18 cellular contexts compared by ENCODE assay signal in genomic region chr12:19852100-19852855, GRCh38.
DNase-seq lines count a peak whose midpoint lies in the region; ATAC-seq and TF ChIP-seq lines count a peak whose summit lies in the region.
"Had no signal": no experiment of that assay in that cellular context is flagged by ENCODE, and none has a peak within 500 bp of the region (broad histone marks: within the 10 kb centered on the region; RNA-seq: fewer than 3 reads in every experiment).

No MANE protein-coding gene starts in this region.

- 65 to 78% methylated on average over 5 of the region's 5 CpGs for WGBS in heart right ventricle, 2 donors

- no peaks in the 10 kb centered on the region for H3K79me2 ChIP-seq in neural progenitor cell (ENCODE audit: low read depth)

- H3K36me3 Mint-ChIP-seq in chondrocyte (ENCODE audit: low read depth) = no peaks in the 10 kb centered on the region
- H3K36me3 Mint-ChIP-seq in neural progenitor cell = peaks cover 4% of the 10 kb centered on the region

- H2AFZ ChIP-seq in neural progenitor cell (replicated peaks) = no peak overlapping the region

- H3K4me3 ChIP-seq in neural progenitor cell (no peak overlapping the region), heart right ventricle (no peak overlapping the region)

- DNase-seq in A172 (ENCODE audit: low spot score) = peak; percentile 7
- DNase-seq in M059J (ENCODE audit: low read depth) = peak; percentile 78
- DNase-seq in chondrocyte (ENCODE audit: low spot score) = no peak
- DNase-seq in neural progenitor cell (ENCODE audit: low spot score) = no peak
- DNase-seq in T-helper 2 cell = no peak
- no peak for DNase-seq in heart right ventricle
- DNase-seq: C1 segment of cervical spinal cord, DND-41, GF-D8, H9, MV-4-11, NCI-H1417, NCI-H187 treated with DMSO at 0.1 percent for 48 hours, NCI-H446, NCI-H69 had no signal

- H3K9me3 Mint-ChIP-seq in chondrocyte (ENCODE audit: low read depth) (peaks cover 18% of the 10 kb centered on the region), neural progenitor cell (peaks cover 22% of the 10 kb centered on the region)

- H3F3A ChIP-seq in neural progenitor cell (ENCODE audit: low read depth) = no peaks in the 10 kb centered on the region

- H3K4me3 Mint-ChIP-seq in chondrocyte (ENCODE audit: unreplicated experiment) = no peak overlapping the region
- no peak overlapping the region for H3K4me3 Mint-ChIP-seq in neural progenitor cell
- H3K4me3 Mint-ChIP-seq: H9 had no signal

- no peaks in the 10 kb centered on the region for H3K9me3 ChIP-seq in neural progenitor cell (ENCODE audit: low read depth)
- H3K9me3 ChIP-seq in heart right ventricle = peaks cover 0 to 23% (median 7%) of the 10 kb centered on the region in 11 donors

- H3K4me1 ChIP-seq in neural progenitor cell (peaks cover 9% of the 10 kb centered on the region), heart right ventricle (peaks cover 0 to 34% (median 15%) of the 10 kb centered on the region in 9 donors)

- TF ChIP-seq CTCF in chondrocyte (IDR thresholded peaks at IDR 0.05) (no peak), neural progenitor cell (IDR thresholded peaks at IDR 0.05) (no peak), heart right ventricle (IDR thresholded peaks at IDR 0.05) (no peak)

- H3K27me3 ChIP-seq in neural progenitor cell (no peaks in the 10 kb centered on the region), heart right ventricle (no peaks in the 10 kb centered on the region)

- no peak overlapping the region for H3K4me2 ChIP-seq in neural progenitor cell

- H3K4me1 Mint-ChIP-seq in chondrocyte (ENCODE audit: low read depth) = peaks cover 64% of the 10 kb centered on the region
- H3K4me1 Mint-ChIP-seq in neural progenitor cell = peaks cover 29% of the 10 kb centered on the region

- intact Hi-C loops in heart right ventricle (cut with DNase I) = loop anchor here in 1 of 10 donors (5.0 kb wide), 1 partner anchor 40 kb away; no protein-coding TSS in a partner anchor

- no peaks in the 10 kb centered on the region for H3K27me3 Mint-ChIP-seq in chondrocyte (ENCODE audit: low read depth)
- H3K27me3 Mint-ChIP-seq in neural progenitor cell (ENCODE audit: insufficient read depth, low read depth) = peaks cover 4% of the 10 kb centered on the region

- no peaks in the 10 kb centered on the region for H4K20me1 ChIP-seq in neural progenitor cell (ENCODE audit: low read depth)

- ATAC-seq in HG03432 (IDR thresholded peaks at IDR 0.05; ENCODE audit: unreplicated experiment) (no peak), HG03175 (IDR thresholded peaks at IDR 0.05; ENCODE audit: unreplicated experiment) (no peak), heart right ventricle (no peak)

- H3K27ac ChIP-seq in neural progenitor cell = no peak overlapping the region
- peak overlapping the region in 3 of 10 donors; percentile 9 to 25 (median 13) for H3K27ac ChIP-seq in heart right ventricle
- H3K27ac ChIP-seq: RWPE1 had no signal

- H3K27ac Mint-ChIP-seq in chondrocyte (ENCODE audit: unreplicated experiment) (peak overlapping the region; percentile 34), neural progenitor cell (peak overlapping the region; percentile 27)
- H3K27ac Mint-ChIP-seq: H9 had no signal

- no peaks in the 10 kb centered on the region for H3K36me3 ChIP-seq in neural progenitor cell
- no peaks in the 10 kb centered on the region for H3K36me3 ChIP-seq in heart right ventricle

- no peak overlapping the region for H3K9ac ChIP-seq in neural progenitor cell

Comparison
In these comparisons a context has a peak if more than half of its experiments do, and no peak if none do; other contexts are left out.
1. DNase-seq: peak in A172 (single experiment) and M059J (single experiment); none in chondrocyte (single experiment), neural progenitor cell (single experiment), T-helper 2 cell (0 of 5) and heart right ventricle (0 of 2).